Comparison of ENCODE assay signal across 1 cellular context in genomic region chr2:62457555-62457954, GRCh38.
TF ChIP-seq lines count a peak whose summit lies in the region.

No MANE protein-coding gene starts in this region.

TF ChIP-seq in GM12878, 131 proteins besides CTCF, POLR2A, EP300 and RAD21 (continued from another document):
- TF ChIP-seq, protein P1, sequence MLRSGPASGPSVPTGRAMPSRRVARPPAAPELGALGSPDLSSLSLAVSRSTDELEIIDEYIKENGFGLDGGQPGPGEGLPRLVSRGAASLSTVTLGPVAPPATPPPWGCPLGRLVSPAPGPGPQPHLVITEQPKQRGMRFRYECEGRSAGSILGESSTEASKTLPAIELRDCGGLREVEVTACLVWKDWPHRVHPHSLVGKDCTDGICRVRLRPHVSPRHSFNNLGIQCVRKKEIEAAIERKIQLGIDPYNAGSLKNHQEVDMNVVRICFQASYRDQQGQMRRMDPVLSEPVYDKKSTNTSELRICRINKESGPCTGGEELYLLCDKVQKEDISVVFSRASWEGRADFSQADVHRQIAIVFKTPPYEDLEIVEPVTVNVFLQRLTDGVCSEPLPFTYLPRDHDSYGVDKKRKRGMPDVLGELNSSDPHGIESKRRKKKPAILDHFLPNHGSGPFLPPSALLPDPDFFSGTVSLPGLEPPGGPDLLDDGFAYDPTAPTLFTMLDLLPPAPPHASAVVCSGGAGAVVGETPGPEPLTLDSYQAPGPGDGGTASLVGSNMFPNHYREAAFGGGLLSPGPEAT (IDR thresholded peaks at IDR 0.05; ENCODE audit: low read depth): no peak
- TF ChIP-seq FOXK2 (IDR thresholded peaks at IDR 0.05) (no peak), CHD4 (IDR thresholded peaks at IDR 0.05) (no peak), IKZF1 (conservative IDR thresholded peaks at IDR 0.05) (no peak), PAX5 (IDR thresholded peaks at IDR 0.05; ENCODE audit: borderline replicate concordance, low read depth, low read length) (no peak), STAT3 (IDR thresholded peaks at IDR 0.05; ENCODE audit: low read depth, low read length) (no peak), SMARCA5 (IDR thresholded peaks at IDR 0.05) (no peak), HCFC1 (IDR thresholded peaks at IDR 0.05; ENCODE audit: low read length) (no peak)
- TF ChIP-seq, protein P2, sequence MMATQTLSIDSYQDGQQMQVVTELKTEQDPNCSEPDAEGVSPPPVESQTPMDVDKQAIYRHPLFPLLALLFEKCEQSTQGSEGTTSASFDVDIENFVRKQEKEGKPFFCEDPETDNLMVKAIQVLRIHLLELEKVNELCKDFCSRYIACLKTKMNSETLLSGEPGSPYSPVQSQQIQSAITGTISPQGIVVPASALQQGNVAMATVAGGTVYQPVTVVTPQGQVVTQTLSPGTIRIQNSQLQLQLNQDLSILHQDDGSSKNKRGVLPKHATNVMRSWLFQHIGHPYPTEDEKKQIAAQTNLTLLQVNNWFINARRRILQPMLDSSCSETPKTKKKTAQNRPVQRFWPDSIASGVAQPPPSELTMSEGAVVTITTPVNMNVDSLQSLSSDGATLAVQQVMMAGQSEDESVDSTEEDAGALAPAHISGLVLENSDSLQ (IDR thresholded peaks at IDR 0.05): no peak
- TF ChIP-seq, protein P3, sequence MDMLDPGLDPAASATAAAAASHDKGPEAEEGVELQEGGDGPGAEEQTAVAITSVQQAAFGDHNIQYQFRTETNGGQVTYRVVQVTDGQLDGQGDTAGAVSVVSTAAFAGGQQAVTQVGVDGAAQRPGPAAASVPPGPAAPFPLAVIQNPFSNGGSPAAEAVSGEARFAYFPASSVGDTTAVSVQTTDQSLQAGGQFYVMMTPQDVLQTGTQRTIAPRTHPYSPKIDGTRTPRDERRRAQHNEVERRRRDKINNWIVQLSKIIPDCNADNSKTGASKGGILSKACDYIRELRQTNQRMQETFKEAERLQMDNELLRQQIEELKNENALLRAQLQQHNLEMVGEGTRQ (IDR thresholded peaks at IDR 0.05; ENCODE audit: borderline replicate concordance, low read depth, low read length): no peak
- TF ChIP-seq, protein P4, sequence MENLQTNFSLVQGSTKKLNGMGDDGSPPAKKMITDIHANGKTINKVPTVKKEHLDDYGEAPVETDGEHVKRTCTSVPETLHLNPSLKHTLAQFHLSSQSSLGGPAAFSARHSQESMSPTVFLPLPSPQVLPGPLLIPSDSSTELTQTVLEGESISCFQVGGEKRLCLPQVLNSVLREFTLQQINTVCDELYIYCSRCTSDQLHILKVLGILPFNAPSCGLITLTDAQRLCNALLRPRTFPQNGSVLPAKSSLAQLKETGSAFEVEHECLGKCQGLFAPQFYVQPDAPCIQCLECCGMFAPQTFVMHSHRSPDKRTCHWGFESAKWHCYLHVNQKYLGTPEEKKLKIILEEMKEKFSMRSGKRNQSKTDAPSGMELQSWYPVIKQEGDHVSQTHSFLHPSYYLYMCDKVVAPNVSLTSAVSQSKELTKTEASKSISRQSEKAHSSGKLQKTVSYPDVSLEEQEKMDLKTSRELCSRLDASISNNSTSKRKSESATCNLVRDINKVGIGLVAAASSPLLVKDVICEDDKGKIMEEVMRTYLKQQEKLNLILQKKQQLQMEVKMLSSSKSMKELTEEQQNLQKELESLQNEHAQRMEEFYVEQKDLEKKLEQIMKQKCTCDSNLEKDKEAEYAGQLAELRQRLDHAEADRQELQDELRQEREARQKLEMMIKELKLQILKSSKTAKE (IDR thresholded peaks at IDR 0.05; ENCODE audit: low read depth, poor library complexity, severe bottlenecking): no peak
